ENCODE assay signal across 1 cellular context in genomic region chr21:32525282-32525681, GRCh38.
TF ChIP-seq lines count a peak whose summit lies in the region.

No MANE protein-coding gene starts in this region.

TF ChIP-seq in HCT116, 20 proteins besides CTCF, POLR2A, EP300 and RAD21 (continued from another document):
- TF ChIP-seq, protein P1, sequence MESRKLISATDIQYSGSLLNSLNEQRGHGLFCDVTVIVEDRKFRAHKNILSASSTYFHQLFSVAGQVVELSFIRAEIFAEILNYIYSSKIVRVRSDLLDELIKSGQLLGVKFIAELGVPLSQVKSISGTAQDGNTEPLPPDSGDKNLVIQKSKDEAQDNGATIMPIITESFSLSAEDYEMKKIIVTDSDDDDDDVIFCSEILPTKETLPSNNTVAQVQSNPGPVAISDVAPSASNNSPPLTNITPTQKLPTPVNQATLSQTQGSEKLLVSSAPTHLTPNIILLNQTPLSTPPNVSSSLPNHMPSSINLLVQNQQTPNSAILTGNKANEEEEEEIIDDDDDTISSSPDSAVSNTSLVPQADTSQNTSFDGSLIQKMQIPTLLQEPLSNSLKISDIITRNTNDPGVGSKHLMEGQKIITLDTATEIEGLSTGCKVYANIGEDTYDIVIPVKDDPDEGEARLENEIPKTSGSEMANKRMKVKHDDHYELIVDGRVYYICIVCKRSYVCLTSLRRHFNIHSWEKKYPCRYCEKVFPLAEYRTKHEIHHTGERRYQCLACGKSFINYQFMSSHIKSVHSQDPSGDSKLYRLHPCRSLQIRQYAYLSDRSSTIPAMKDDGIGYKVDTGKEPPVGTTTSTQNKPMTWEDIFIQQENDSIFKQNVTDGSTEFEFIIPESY (IDR thresholded peaks at IDR 0.05; ENCODE audit: extremely low read depth, insufficient replicate concordance, low read length): no peak
- TF ChIP-seq ZFX (IDR thresholded peaks at IDR 0.05): no peak
- TF ChIP-seq FOSL1 (IDR thresholded peaks at IDR 0.05; ENCODE audit: low read depth): no peak
- no peak for TF ChIP-seq ZNF274 (IDR thresholded peaks at IDR 0.05; ENCODE audit: low read depth, low read length)
- no peak for TF ChIP-seq EZH2phosphoT487 (IDR thresholded peaks at IDR 0.05; ENCODE audit: borderline replicate concordance)
- TF ChIP-seq CBX3 (IDR thresholded peaks at IDR 0.05; ENCODE audit: low read depth): no peak
- TF ChIP-seq EGR1 (IDR thresholded peaks at IDR 0.05; ENCODE audit: low read depth): no peak
- TF ChIP-seq JUND (IDR thresholded peaks at IDR 0.05): no peak
- no peak for TF ChIP-seq ELF1 (IDR thresholded peaks at IDR 0.05; ENCODE audit: borderline replicate concordance, low read depth)
- TF ChIP-seq, protein P2, sequence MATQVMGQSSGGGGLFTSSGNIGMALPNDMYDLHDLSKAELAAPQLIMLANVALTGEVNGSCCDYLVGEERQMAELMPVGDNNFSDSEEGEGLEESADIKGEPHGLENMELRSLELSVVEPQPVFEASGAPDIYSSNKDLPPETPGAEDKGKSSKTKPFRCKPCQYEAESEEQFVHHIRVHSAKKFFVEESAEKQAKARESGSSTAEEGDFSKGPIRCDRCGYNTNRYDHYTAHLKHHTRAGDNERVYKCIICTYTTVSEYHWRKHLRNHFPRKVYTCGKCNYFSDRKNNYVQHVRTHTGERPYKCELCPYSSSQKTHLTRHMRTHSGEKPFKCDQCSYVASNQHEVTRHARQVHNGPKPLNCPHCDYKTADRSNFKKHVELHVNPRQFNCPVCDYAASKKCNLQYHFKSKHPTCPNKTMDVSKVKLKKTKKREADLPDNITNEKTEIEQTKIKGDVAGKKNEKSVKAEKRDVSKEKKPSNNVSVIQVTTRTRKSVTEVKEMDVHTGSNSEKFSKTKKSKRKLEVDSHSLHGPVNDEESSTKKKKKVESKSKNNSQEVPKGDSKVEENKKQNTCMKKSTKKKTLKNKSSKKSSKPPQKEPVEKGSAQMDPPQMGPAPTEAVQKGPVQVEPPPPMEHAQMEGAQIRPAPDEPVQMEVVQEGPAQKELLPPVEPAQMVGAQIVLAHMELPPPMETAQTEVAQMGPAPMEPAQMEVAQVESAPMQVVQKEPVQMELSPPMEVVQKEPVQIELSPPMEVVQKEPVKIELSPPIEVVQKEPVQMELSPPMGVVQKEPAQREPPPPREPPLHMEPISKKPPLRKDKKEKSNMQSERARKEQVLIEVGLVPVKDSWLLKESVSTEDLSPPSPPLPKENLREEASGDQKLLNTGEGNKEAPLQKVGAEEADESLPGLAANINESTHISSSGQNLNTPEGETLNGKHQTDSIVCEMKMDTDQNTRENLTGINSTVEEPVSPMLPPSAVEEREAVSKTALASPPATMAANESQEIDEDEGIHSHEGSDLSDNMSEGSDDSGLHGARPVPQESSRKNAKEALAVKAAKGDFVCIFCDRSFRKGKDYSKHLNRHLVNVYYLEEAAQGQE (IDR thresholded peaks at IDR 0.05; ENCODE audit: low read depth): no peak
TF ChIP-seq in HCT116: peak in this region for 0.
